Comparison of ENCODE assay signal across 1 cellular context in the genomic region with DNA sequence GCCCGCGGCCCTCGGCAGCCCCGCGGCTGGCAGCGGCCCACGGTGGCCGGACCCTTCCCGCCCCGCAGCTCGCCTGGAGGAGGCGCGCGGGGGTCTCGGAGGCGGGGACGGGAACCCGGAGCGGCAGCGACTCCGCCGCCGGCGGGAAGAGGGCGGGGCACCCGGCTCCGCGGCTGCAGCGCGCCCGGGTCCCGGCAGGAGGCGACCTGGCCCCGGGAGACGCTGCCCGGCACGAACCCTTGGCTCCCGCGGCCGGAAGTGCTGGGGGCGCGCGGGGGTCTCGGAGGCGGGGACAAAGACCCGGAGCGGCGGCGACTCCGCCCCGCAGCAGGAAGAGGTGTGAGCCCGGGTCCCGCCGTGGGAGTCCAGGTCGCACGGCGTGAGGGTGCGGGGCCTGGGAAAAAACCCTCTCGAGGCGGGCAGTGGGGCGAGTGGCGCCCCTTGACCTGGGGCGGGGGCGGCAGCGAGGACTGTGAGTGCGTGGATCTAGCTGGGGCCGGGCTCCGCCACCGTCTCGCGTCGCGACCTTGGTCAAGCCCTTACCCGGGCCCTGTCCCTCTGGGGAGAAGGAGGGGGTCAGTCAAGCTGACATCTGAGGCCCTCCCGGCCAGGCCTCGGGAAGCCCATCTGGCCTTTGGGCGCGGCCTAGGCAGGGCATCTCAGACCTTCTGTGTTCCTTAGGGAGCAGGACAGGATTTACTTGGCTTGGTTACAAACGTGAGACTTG.
TF ChIP-seq lines count a peak whose summit lies in the region.

A gene (minus strand): TSS at position 151 of the 727 bp plus-strand sequence. CDS start 230 bp downstream, outside the sequence.

TF ChIP-seq in HepG2, 621 proteins besides CTCF, POLR2A, EP300 and RAD21 (continued from another document):
- TF ChIP-seq, protein P1, sequence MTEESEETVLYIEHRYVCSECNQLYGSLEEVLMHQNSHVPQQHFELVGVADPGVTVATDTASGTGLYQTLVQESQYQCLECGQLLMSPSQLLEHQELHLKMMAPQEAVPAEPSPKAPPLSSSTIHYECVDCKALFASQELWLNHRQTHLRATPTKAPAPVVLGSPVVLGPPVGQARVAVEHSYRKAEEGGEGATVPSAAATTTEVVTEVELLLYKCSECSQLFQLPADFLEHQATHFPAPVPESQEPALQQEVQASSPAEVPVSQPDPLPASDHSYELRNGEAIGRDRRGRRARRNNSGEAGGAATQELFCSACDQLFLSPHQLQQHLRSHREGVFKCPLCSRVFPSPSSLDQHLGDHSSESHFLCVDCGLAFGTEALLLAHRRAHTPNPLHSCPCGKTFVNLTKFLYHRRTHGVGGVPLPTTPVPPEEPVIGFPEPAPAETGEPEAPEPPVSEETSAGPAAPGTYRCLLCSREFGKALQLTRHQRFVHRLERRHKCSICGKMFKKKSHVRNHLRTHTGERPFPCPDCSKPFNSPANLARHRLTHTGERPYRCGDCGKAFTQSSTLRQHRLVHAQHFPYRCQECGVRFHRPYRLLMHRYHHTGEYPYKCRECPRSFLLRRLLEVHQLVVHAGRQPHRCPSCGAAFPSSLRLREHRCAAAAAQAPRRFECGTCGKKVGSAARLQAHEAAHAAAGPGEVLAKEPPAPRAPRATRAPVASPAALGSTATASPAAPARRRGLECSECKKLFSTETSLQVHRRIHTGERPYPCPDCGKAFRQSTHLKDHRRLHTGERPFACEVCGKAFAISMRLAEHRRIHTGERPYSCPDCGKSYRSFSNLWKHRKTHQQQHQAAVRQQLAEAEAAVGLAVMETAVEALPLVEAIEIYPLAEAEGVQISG (CRISPR knock-in tag; IDR thresholded peaks at IDR 0.05): peak; percentile 79
- TF ChIP-seq U2AF2 (IDR thresholded peaks at IDR 0.05; ENCODE audit: low read depth, low read length) (no peak), ZNF563 (CRISPR knock-in tag; IDR thresholded peaks at IDR 0.05) (peak; percentile 84), GATA4 (IDR thresholded peaks at IDR 0.05; ENCODE audit: borderline replicate concordance, low read depth) (0 out of 2 replicates have a peak, but pooled peaks have one; percentile 24), IRF2 (CRISPR knock-in tag; IDR thresholded peaks at IDR 0.05) (no peak), SATB2 (CRISPR knock-in tag; IDR thresholded peaks at IDR 0.05) (no peak), SALL2 (CRISPR knock-in tag; IDR thresholded peaks at IDR 0.05) (0 out of 2 replicates have a peak, but pooled peaks have one; percentile 29), ZNF263 (CRISPR knock-in tag; IDR thresholded peaks at IDR 0.05) (0 out of 2 replicates have a peak, but pooled peaks have one; percentile 35), RCOR2 (CRISPR knock-in tag; IDR thresholded peaks at IDR 0.05) (no peak), ZNF607 (CRISPR knock-in tag; IDR thresholded peaks at IDR 0.05; ENCODE audit: borderline replicate concordance) (0 out of 2 replicates have a peak, but pooled peaks have one; percentile 61), ZNF530 (CRISPR knock-in tag; IDR thresholded peaks at IDR 0.05; ENCODE audit: low read depth) (0 out of 2 replicates have a peak, but pooled peaks have one; percentile 33), KAT8 (CRISPR knock-in tag; IDR thresholded peaks at IDR 0.05) (peak; percentile 67; the same call in 1 of the 2 replicates), ZNF235 (CRISPR knock-in tag; IDR thresholded peaks at IDR 0.05; ENCODE audit: borderline replicate concordance) (no peak), HOXA3 (CRISPR knock-in tag; IDR thresholded peaks at IDR 0.05) (peak; percentile 72), SRF (IDR thresholded peaks at IDR 0.05; ENCODE audit: low read depth, low read length) (no peak), DR1 (CRISPR knock-in tag; IDR thresholded peaks at IDR 0.05) (no peak), SP4 (CRISPR knock-in tag; IDR thresholded peaks at IDR 0.05) (no peak; the same call in 1 of the 2 replicates), KAT2B (IDR thresholded peaks at IDR 0.05; ENCODE audit: borderline replicate concordance, low read depth, low read length) (no peak), MED1 (CRISPR knock-in tag; IDR thresholded peaks at IDR 0.05) (0 out of 2 replicates have a peak, but pooled peaks have one; percentile 19), SMAD1 (CRISPR knock-in tag; IDR thresholded peaks at IDR 0.05; ENCODE audit: borderline replicate concordance, low read depth) (no peak), NR3C1 (CRISPR knock-in tag; IDR thresholded peaks at IDR 0.05) (no peak), HNRNPL (IDR thresholded peaks at IDR 0.05; ENCODE audit: low read depth, low read length) (no peak), GTF3A (CRISPR knock-in tag; conservative IDR thresholded peaks at IDR 0.05) (no peak), GLI4 (CRISPR knock-in tag; IDR thresholded peaks at IDR 0.05; ENCODE audit: borderline replicate concordance) (peak; percentile 82; the same call in 1 of the 2 replicates), SAFB2 (CRISPR knock-in tag; IDR thresholded peaks at IDR 0.05; ENCODE audit: borderline replicate concordance, low read depth) (peak; percentile 48; the same call in 1 of the 2 replicates), RFX3 (CRISPR knock-in tag; IDR thresholded peaks at IDR 0.05) (no peak), TBL1XR1 (IDR thresholded peaks at IDR 0.05; ENCODE audit: borderline replicate concordance, low read length, partially characterized antibody) (no peak), ZNF615 (CRISPR knock-in tag; IDR thresholded peaks at IDR 0.05; ENCODE audit: borderline replicate concordance) (no peak), ZNF34 (CRISPR knock-in tag; IDR thresholded peaks at IDR 0.05; ENCODE audit: borderline replicate concordance) (no peak), RELA (CRISPR knock-in tag; IDR thresholded peaks at IDR 0.05) (no peak), ZKSCAN5 (CRISPR knock-in tag; IDR thresholded peaks at IDR 0.05) (no peak), ADNP (CRISPR knock-in tag; IDR thresholded peaks at IDR 0.05) (no peak), NCOR1 (IDR thresholded peaks at IDR 0.05; ENCODE audit: borderline replicate concordance, low read length) (no peak), POLR2G (IDR thresholded peaks at IDR 0.05; ENCODE audit: low read depth, low read length) (peak; percentile 71)
- TF ChIP-seq, protein P2, sequence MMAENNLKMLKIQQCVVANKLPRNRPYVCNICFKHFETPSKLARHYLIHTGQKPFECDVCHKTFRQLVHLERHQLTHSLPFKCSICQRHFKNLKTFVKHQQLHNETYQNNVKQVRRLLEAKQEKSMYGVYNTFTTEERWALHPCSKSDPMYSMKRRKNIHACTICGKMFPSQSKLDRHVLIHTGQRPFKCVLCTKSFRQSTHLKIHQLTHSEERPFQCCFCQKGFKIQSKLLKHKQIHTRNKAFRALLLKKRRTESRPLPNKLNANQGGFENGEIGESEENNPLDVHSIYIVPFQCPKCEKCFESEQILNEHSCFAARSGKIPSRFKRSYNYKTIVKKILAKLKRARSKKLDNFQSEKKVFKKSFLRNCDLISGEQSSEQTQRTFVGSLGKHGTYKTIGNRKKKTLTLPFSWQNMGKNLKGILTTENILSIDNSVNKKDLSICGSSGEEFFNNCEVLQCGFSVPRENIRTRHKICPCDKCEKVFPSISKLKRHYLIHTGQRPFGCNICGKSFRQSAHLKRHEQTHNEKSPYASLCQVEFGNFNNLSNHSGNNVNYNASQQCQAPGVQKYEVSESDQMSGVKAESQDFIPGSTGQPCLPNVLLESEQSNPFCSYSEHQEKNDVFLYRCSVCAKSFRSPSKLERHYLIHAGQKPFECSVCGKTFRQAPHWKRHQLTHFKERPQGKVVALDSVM (CRISPR knock-in tag; IDR thresholded peaks at IDR 0.05): no peak
- TF ChIP-seq, protein P3, sequence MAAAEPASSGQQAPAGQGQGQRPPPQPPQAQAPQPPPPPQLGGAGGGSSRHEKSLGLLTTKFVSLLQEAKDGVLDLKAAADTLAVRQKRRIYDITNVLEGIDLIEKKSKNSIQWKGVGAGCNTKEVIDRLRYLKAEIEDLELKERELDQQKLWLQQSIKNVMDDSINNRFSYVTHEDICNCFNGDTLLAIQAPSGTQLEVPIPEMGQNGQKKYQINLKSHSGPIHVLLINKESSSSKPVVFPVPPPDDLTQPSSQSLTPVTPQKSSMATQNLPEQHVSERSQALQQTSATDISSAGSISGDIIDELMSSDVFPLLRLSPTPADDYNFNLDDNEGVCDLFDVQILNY (CRISPR knock-in tag; conservative IDR thresholded peaks at IDR 0.05): 0 out of 2 replicates have a peak, but pooled peaks have one; percentile 13
- TF ChIP-seq, protein P4, sequence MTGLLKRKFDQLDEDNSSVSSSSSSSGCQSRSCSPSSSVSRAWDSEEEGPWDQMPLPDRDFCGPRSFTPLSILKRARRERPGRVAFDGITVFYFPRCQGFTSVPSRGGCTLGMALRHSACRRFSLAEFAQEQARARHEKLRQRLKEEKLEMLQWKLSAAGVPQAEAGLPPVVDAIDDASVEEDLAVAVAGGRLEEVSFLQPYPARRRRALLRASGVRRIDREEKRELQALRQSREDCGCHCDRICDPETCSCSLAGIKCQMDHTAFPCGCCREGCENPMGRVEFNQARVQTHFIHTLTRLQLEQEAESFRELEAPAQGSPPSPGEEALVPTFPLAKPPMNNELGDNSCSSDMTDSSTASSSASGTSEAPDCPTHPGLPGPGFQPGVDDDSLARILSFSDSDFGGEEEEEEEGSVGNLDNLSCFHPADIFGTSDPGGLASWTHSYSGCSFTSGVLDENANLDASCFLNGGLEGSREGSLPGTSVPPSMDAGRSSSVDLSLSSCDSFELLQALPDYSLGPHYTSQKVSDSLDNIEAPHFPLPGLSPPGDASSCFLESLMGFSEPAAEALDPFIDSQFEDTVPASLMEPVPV (CRISPR knock-in tag; IDR thresholded peaks at IDR 0.05): peak; percentile 82; the same call in 1 of the 2 replicates
- TF ChIP-seq, protein P5, sequence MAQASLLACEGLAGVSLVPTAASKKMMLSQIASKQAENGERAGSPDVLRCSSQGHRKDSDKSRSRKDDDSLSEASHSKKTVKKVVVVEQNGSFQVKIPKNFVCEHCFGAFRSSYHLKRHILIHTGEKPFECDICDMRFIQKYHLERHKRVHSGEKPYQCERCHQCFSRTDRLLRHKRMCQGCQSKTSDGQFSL (CRISPR knock-in tag; IDR thresholded peaks at IDR 0.05): no peak
- TF ChIP-seq, protein P6, sequence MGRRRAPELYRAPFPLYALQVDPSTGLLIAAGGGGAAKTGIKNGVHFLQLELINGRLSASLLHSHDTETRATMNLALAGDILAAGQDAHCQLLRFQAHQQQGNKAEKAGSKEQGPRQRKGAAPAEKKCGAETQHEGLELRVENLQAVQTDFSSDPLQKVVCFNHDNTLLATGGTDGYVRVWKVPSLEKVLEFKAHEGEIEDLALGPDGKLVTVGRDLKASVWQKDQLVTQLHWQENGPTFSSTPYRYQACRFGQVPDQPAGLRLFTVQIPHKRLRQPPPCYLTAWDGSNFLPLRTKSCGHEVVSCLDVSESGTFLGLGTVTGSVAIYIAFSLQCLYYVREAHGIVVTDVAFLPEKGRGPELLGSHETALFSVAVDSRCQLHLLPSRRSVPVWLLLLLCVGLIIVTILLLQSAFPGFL (CRISPR knock-in tag; IDR thresholded peaks at IDR 0.05): no peak
- TF ChIP-seq, protein P7, sequence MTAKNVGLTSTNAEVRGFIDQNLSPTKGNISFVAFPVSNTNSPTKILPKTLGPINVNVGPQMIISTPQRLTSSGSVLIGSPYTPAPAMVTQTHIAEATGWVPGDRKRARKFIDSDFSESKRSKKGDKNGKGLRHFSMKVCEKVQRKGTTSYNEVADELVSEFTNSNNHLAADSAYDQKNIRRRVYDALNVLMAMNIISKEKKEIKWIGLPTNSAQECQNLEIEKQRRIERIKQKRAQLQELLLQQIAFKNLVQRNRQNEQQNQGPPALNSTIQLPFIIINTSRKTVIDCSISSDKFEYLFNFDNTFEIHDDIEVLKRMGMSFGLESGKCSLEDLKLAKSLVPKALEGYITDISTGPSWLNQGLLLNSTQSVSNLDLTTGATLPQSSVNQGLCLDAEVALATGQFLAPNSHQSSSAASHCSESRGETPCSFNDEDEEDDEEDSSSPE (CRISPR knock-in tag; IDR thresholded peaks at IDR 0.05): peak; percentile 48; the same call in 1 of the 2 replicates
- TF ChIP-seq, protein P8, sequence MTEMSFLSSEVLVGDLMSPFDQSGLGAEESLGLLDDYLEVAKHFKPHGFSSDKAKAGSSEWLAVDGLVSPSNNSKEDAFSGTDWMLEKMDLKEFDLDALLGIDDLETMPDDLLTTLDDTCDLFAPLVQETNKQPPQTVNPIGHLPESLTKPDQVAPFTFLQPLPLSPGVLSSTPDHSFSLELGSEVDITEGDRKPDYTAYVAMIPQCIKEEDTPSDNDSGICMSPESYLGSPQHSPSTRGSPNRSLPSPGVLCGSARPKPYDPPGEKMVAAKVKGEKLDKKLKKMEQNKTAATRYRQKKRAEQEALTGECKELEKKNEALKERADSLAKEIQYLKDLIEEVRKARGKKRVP (CRISPR knock-in tag; IDR thresholded peaks at IDR 0.05): no peak
- TF ChIP-seq, protein P9, sequence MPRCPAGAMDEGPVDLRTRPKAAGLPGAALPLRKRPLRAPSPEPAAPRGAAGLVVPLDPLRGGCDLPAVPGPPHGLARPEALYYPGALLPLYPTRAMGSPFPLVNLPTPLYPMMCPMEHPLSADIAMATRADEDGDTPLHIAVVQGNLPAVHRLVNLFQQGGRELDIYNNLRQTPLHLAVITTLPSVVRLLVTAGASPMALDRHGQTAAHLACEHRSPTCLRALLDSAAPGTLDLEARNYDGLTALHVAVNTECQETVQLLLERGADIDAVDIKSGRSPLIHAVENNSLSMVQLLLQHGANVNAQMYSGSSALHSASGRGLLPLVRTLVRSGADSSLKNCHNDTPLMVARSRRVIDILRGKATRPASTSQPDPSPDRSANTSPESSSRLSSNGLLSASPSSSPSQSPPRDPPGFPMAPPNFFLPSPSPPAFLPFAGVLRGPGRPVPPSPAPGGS (CRISPR knock-in tag; IDR thresholded peaks at IDR 0.05): peak; percentile 86
- TF ChIP-seq, protein P10, sequence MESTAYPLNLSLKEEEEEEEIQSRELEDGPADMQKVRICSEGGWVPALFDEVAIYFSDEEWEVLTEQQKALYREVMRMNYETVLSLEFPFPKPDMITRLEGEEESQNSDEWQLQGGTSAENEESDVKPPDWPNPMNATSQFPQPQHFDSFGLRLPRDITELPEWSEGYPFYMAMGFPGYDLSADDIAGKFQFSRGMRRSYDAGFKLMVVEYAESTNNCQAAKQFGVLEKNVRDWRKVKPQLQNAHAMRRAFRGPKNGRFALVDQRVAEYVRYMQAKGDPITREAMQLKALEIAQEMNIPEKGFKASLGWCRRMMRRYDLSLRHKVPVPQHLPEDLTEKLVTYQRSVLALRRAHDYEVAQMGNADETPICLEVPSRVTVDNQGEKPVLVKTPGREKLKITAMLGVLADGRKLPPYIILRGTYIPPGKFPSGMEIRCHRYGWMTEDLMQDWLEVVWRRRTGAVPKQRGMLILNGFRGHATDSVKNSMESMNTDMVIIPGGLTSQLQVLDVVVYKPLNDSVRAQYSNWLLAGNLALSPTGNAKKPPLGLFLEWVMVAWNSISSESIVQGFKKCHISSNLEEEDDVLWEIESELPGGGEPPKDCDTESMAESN (CRISPR knock-in tag; conservative IDR thresholded peaks at IDR 0.05): peak; percentile 55; the same call in 1 of the 2 replicates
- TF ChIP-seq, protein P11, sequence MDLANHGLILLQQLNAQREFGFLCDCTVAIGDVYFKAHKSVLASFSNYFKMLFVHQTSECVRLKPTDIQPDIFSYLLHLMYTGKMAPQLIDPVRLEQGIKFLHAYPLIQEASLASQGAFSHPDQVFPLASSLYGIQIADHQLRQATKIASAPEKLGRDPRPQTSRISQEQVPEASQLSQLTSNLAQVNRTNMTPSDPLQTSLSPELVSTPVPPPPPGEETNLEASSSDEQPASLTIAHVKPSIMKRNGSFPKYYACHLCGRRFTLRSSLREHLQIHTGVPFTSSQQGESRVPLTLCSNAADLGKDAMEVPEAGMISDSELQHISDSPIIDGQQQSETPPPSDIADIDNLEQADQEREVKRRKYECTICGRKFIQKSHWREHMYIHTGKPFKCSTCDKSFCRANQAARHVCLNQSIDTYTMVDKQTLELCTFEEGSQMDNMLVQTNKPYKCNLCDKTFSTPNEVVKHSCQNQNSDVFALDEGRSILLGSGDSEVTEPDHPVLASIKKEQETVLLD (CRISPR knock-in tag; IDR thresholded peaks at IDR 0.05; ENCODE audit: low read depth): no peak
